In the genomic region with DNA sequence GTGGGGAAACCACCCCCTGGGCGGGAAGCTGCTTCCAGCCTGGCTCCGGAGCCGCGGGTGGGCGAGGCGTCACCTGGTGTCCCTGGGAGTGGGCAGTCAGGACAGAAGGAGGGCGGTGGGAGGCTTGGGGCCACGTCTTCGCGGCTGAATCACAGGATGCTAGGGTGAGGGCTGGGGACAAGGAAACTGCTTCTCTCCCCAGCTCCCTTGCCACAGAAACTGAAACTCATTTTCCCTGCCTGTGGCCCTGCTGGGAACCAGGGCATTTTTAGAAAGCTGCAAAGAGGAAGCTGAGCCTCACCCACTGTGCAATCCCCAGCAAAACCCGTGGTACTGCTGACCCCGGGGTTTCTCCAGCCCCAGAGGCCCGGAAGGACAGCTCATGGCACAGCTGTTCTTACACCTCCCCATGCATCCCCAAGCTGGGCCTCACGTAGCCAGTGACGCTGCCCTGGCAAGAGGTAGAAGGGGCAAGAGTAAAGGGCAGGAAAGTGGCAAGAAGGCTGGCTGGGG, we compare ENCODE assay signal across 8 cellular contexts. TPM values are rescaled to one million over a fixed set of nuclear protein-coding genes. Genes with fewer than 3 reads are reported as not detected.
DNase-seq lines count a peak whose midpoint lies in the region; ATAC-seq lines count a peak whose summit lies in the region.

No MANE protein-coding gene starts in this region.

- H3K27me3 Mint-ChIP-seq in immature natural killer cell (ENCODE audit: low read depth in 3 of 3): peaks cover 10 to 17% (median 15%) of the 10 kb centered on the region in 3 donors

- H3K9me3 Mint-ChIP-seq in immature natural killer cell: no peaks in the 10 kb centered on the region

- DNase-seq in DMS79 treated with DMSO at 0.1 percent for 48 hours (lab: John Stamatoyannopoulos, UW): peak; percentile 1
- no peak for DNase-seq in DMS79 (lab: John Stamatoyannopoulos, UW)
- DNase-seq in RPMI8226: peak; percentile 97
- DNase-seq in astrocyte of the hippocampus (ENCODE audit: low read depth, low spot score): peak; percentile 48
- peak; percentile 67 to 75 (median 75) for DNase-seq in immature natural killer cell
- peak; percentile 22 to 45 for DNase-seq in stimulated activated CD4-positive, alpha-beta T cell treated with anti-CD3 and anti-CD28 coated beads, Interleukin-15, amount 100 ng/mL, for 48 hours (ENCODE audit: low read depth in 2 of 2)
- DNase-seq in NCI-H1105 treated with DMSO at 0.1 percent for 48 hours (lab: John Stamatoyannopoulos, UW): no peak

- H3K27ac Mint-ChIP-seq in immature natural killer cell: peak overlapping the region; percentile 99 to 100 (median 100)

- peak overlapping the region; percentile 81 to 96 (median 91) for H3K4me3 Mint-ChIP-seq in immature natural killer cell

- H3K36me3 Mint-ChIP-seq in immature natural killer cell: no peaks in the 10 kb centered on the region

- H3K4me1 Mint-ChIP-seq in immature natural killer cell: peaks cover 92 to 93% of the 10 kb centered on the region in 2 donors

- peak; percentile 32 for ATAC-seq in HG02759 (IDR thresholded peaks at IDR 0.05; ENCODE audit: unreplicated experiment)

RNA-seq across cellular contexts. Expression of a gene that starts 8.2 kb away (rescaled TPM):
- polyA plus RNA-seq in immature natural killer cell: 10 to 100 TPM; 19.3 to 90.5 (median 23.6) TPM

RNA-seq across cellular contexts. Expression of a gene that starts 25.6 kb away (rescaled TPM):
- polyA plus RNA-seq in immature natural killer cell: under 1 TPM in 1 of 3 donors, not detected in 2; 0.34 TPM

RNA-seq across cellular contexts. Expression of a gene that starts 40.1 kb away (rescaled TPM):
- polyA plus RNA-seq in immature natural killer cell: 10 to 100 TPM in 1 of 3 donors, 1 to 10 TPM in 1, under 1 TPM in 1; 0.19 to 14.3 (median 5.2) TPM

RNA-seq across cellular contexts. Expression of a gene that starts 44.5 kb away (rescaled TPM):
- polyA plus RNA-seq in immature natural killer cell: under 1 TPM in 2 of 3 donors, not detected in 1; 0.09 to 0.41 TPM

RNA-seq across cellular contexts. Expression of a gene that starts 46.8 kb away (rescaled TPM):
- polyA plus RNA-seq in immature natural killer cell: 1 to 10 TPM; 2.8 to 5.3 (median 3.1) TPM

Comparison
In these comparisons a context has a peak if more than half of its experiments do, and no peak if none do; other contexts are left out.
1. DNase-seq: peak in DMS79 treated with DMSO at 0.1 percent for 48 hours (single experiment), RPMI8226 (single experiment), astrocyte of the hippocampus (single experiment), immature natural killer cell (3 of 3) and stimulated activated CD4-positive, alpha-beta T cell treated with anti-CD3 and anti-CD28 coated beads, Interleukin-15, amount 100 ng/mL, for 48 hours (2 of 2); none in DMS79 (single experiment) and NCI-H1105 treated with DMSO at 0.1 percent for 48 hours (single experiment).